In genomic region chr1:27026621-27027574, GRCh38 we compare ENCODE assay signal across 10 cellular contexts. TPM values are rescaled to one million over a fixed set of nuclear protein-coding genes. Genes with fewer than 3 reads are reported as not detected.
DNase-seq lines count a peak whose midpoint lies in the region; ATAC-seq and TF ChIP-seq lines count a peak whose summit lies in the region.
"Had no signal": no experiment of that assay in that cellular context is flagged by ENCODE, and none has a peak within 500 bp of the region (broad histone marks: within the 10 kb centered on the region; RNA-seq: fewer than 3 reads in every experiment).

No MANE protein-coding gene starts in this region.

- H3K27me3 ChIP-seq in GM23338 (ENCODE audit: insufficient read depth) (no peaks in the 10 kb centered on the region), NT2/D1 (ENCODE audit: insufficient read depth, insufficient read length) (no peaks in the 10 kb centered on the region), esophagus squamous epithelium (no peaks in the 10 kb centered on the region)

- ATAC-seq in GM23338 (peak; percentile 78), sciatic nerve (peak; percentile 88), HG02870 (IDR thresholded peaks at IDR 0.05; ENCODE audit: unreplicated experiment) (no peak)
- ATAC-seq: stimulated activated effector memory CD8-positive, alpha-beta T cell treated with anti-CD3 and anti-CD28 coated beads, Interleukin-12 subunit alpha, Interleukin-12 subunit beta, amount 100 ng/mL, for 72 hours had no signal

- no TSS peak for BruUV-seq in OCI-LY7 (replicated peaks; lab: Mats Ljungman, UMichigan)

- H3K27me3 Mint-ChIP-seq in GM23338 (ENCODE audit: insufficient read depth, low read depth, poor library complexity), result peaks cover 23% of the 10 kb centered on the region

- TF ChIP-seq CTCF in GM23338 (conservative IDR thresholded peaks at IDR 0.05; ENCODE audit: low read depth in 2 of 2) (no peak), esophagus squamous epithelium (IDR thresholded peaks at IDR 0.05) (no peak), OCI-LY7 (conservative IDR thresholded peaks at IDR 0.05; ENCODE audit: low read length) (no peak)

- H3K9me2 ChIP-seq in GM23338 (ENCODE audit: insufficient read depth), result no peaks in the 10 kb centered on the region
- H3K9me2 ChIP-seq in OCI-LY7 (ENCODE audit: insufficient read depth, low read length), result no peaks in the 10 kb centered on the region

- no peak for TF ChIP-seq POLR2A in esophagus squamous epithelium (IDR thresholded peaks at IDR 0.05)

- H3K27ac Mint-ChIP-seq in GM23338, result peak overlapping the region; percentile 19; the same call in 1 of the 2 replicates
- H3K27ac Mint-ChIP-seq: stimulated activated effector memory CD8-positive, alpha-beta T cell treated with anti-CD3 and anti-CD28 coated beads, Interleukin-12 subunit alpha, Interleukin-12 subunit beta, amount 100 ng/mL, for 72 hours had no signal

- no peaks in the 10 kb centered on the region for H3K36me3 Mint-ChIP-seq in GM23338 (ENCODE audit: low read depth)
- H3K36me3 Mint-ChIP-seq: stimulated activated effector memory CD8-positive, alpha-beta T cell treated with anti-CD3 and anti-CD28 coated beads, Interleukin-12 subunit alpha, Interleukin-12 subunit beta, amount 100 ng/mL, for 72 hours had no signal

- DNase-seq in GM23338 (ENCODE audit: low spot score) (peak; percentile 94), NT2/D1 (ENCODE audit: low read depth, low spot score) (peak; percentile 83), esophagus squamous epithelium (lab: John Stamatoyannopoulos, UW) (no peak), sciatic nerve (ENCODE audit: low spot score) (peak; percentile 76), OCI-LY7 (ENCODE audit: low spot score) (no peak), RKO (ENCODE audit: low spot score) (no peak)
- no peak for DNase-seq in activated CD4-positive, CD25-positive, alpha-beta regulatory T cell treated with anti-CD3 and anti-CD28 coated beads, Interleukin-2, amount 50 U/mL, for 72 hours
- DNase-seq: NCI-H1092 had no signal

- WGBS in esophagus squamous epithelium, 2 donors, result 31 to 43% methylated on average over 19 of the region's 19 CpGs

- H3K36me3 ChIP-seq in GM23338 (ENCODE audit: insufficient read depth) (no peaks in the 10 kb centered on the region), NT2/D1 (ENCODE audit: insufficient read depth, insufficient read length, low read length) (no peaks in the 10 kb centered on the region), esophagus squamous epithelium (no peaks in the 10 kb centered on the region), OCI-LY7 (ENCODE audit: insufficient read depth, low read length) (no peaks in the 10 kb centered on the region)

- CTCF ChIA-PET in OCI-LY7 (lab: Charles Lee; ENCODE audit: unreplicated experiment), result no interaction called here

- H3K79me2 ChIP-seq in GM23338 (replicated peaks; ENCODE audit: insufficient read depth), result no peaks in the 10 kb centered on the region
- H3K79me2 ChIP-seq in OCI-LY7 (ENCODE audit: insufficient read depth, low read depth, low read length), result no peaks in the 10 kb centered on the region

- peaks cover 21% of the 10 kb centered on the region for H3K4me1 Mint-ChIP-seq in GM23338

- H3K4me3 ChIP-seq in GM23338 (no peak overlapping the region), NT2/D1 (ENCODE audit: insufficient read length, low read depth) (no peak overlapping the region), esophagus squamous epithelium (no peak overlapping the region), OCI-LY7 (ENCODE audit: low read depth, low read length, poor library complexity, severe bottlenecking) (no peak overlapping the region)

- POLR2A ChIA-PET in OCI-LY7 (lab: Charles Lee), result interaction anchor here (0.5 kb wide), 1 partner anchor 159 kb away, joined by 3 read pairs; no protein-coding TSS in a partner anchor

- H2AFZ ChIP-seq in GM23338 (peak overlapping the region; percentile 84), OCI-LY7 (ENCODE audit: low read length) (no peak overlapping the region)

- peak overlapping the region; percentile 17; the same call in 2 of the 3 replicates for H3K4me3 Mint-ChIP-seq in GM23338
- H3K4me3 Mint-ChIP-seq: stimulated activated effector memory CD8-positive, alpha-beta T cell treated with anti-CD3 and anti-CD28 coated beads, Interleukin-12 subunit alpha, Interleukin-12 subunit beta, amount 100 ng/mL, for 72 hours had no signal

- peaks cover 14% of the 10 kb centered on the region for H3K4me1 ChIP-seq in GM23338 (ENCODE audit: insufficient read depth)
- H3K4me1 ChIP-seq in NT2/D1 (ENCODE audit: insufficient read depth, insufficient read length), result peaks cover 4% of the 10 kb centered on the region
- peaks cover 7 to 42% (median 18%) of the 10 kb centered on the region in 3 donors for H3K4me1 ChIP-seq in esophagus squamous epithelium
- H3K4me1 ChIP-seq in OCI-LY7 (ENCODE audit: insufficient read depth, low read length, poor library complexity, severe bottlenecking), result no peaks in the 10 kb centered on the region

- H3K4me2 ChIP-seq in GM23338 (peak overlapping the region; percentile 55), OCI-LY7 (ENCODE audit: low read length) (no peak overlapping the region)

- peak overlapping the region; percentile 34 for H3K9ac ChIP-seq in NT2/D1 (ENCODE audit: insufficient read length, low read depth)

- intact Hi-C loops in esophagus squamous epithelium (cut with DNase I) (no loop called here), sciatic nerve (cut with DNase I) (no loop called here), OCI-LY7 (cut with micrococcal nuclease; ENCODE audit: unreplicated experiment) (no loop called here)

- H3K9me3 ChIP-seq in NT2/D1 (ENCODE audit: insufficient read depth, low read length) (no peaks in the 10 kb centered on the region), esophagus squamous epithelium (no peaks in the 10 kb centered on the region), OCI-LY7 (ENCODE audit: low read length) (no peaks in the 10 kb centered on the region)

- no peaks in the 10 kb centered on the region for H3K9me3 Mint-ChIP-seq in GM23338
- H3K9me3 Mint-ChIP-seq: stimulated activated effector memory CD8-positive, alpha-beta T cell treated with anti-CD3 and anti-CD28 coated beads, Interleukin-12 subunit alpha, Interleukin-12 subunit beta, amount 100 ng/mL, for 72 hours had no signal

- peaks cover 10% of the 10 kb centered on the region; the same call in 1 of the 2 replicates for H3F3A ChIP-seq in GM23338 (replicated peaks; ENCODE audit: low read depth)

- no peaks in the 10 kb centered on the region for H4K20me1 ChIP-seq in GM23338 (replicated peaks; ENCODE audit: insufficient read depth)
- H4K20me1 ChIP-seq in OCI-LY7 (ENCODE audit: insufficient read depth, low read length), result no peaks in the 10 kb centered on the region

- H3K27ac ChIP-seq in GM23338 (ENCODE audit: low read depth) (peak overlapping the region; percentile 47), esophagus squamous epithelium (peak overlapping the region; percentile 72 to 87 (median 80)), OCI-LY7 (ENCODE audit: low read depth, low read length, poor library complexity, severe bottlenecking) (no peak overlapping the region)

TF ChIP-seq in GM23338, 12 proteins besides CTCF, POLR2A, EP300 and RAD21:
- TF ChIP-seq EZH2 (IDR thresholded peaks at IDR 0.05; ENCODE audit: low read depth, unreplicated experiment) (no peak), POLR2AphosphoS5 (IDR thresholded peaks at IDR 0.05; ENCODE audit: low read depth) (peak; percentile 40)
TF ChIP-seq in GM23338: peak in this region for 1.

RNA-seq across cellular contexts. Expression of gene TENT5B, which starts 14.2 kb away (rescaled TPM):
- total RNA-seq in GM23338 (2014; rRNA removed; shearing (Covaris generic)), result 160 and 170 TPM in 2 replicates
- polyA plus RNA-seq in GM23338 (2016; fragmentation: Nextera tagmentation; extraction: Ambion mirVana), result 69.1 and 78.0 TPM in 2 replicates
- total RNA-seq in esophagus squamous epithelium (100 to 1,000 TPM in 3 of 4 donors, 10 to 100 TPM in 1; 76.9 to 263 (median 112) TPM), sciatic nerve (2.3 TPM), OCI-LY7 (2022) (not detected in 2 replicates)
- not detected in 2 replicates for total RNA-seq in OCI-LY7 (2014; rRNA removed; shearing (Covaris generic))

RNA-seq across cellular contexts. Expression of gene TRNP1, which starts 33.4 kb away (rescaled TPM):
- 54.3 and 69.3 TPM in 2 replicates for total RNA-seq in GM23338 (2014; rRNA removed; shearing (Covaris generic))
- polyA plus RNA-seq in GM23338 (2016; fragmentation: Nextera tagmentation; extraction: Ambion mirVana), result 21.2 and 29.4 TPM in 2 replicates
- total RNA-seq in esophagus squamous epithelium (100 to 1,000 TPM in 1 of 4 donors, 10 to 100 TPM in 3; 26.9 to 208 (median 64.5) TPM), sciatic nerve (22.7 TPM), OCI-LY7 (2022) (not detected in 2 replicates)
- 0.13 and 0.19 TPM in 2 replicates for total RNA-seq in OCI-LY7 (2014; rRNA removed; shearing (Covaris generic))

Comparison
In these comparisons a context has a peak if more than half of its experiments do, and no peak if none do; other contexts are left out.
1. DNase-seq: peak in GM23338 (single experiment), NT2/D1 (single experiment) and sciatic nerve (single experiment); none in esophagus squamous epithelium (single experiment), OCI-LY7 (single experiment), activated CD4-positive, CD25-positive, alpha-beta regulatory T cell treated with anti-CD3 and anti-CD28 coated beads, Interleukin-2, amount 50 U/mL, for 72 hours (single experiment) and RKO (single experiment).
2. RNA of gene TENT5B, which starts 14.2 kb away (total RNA-seq): 160 to 170 TPM in GM23338 and 76.9 to 263 TPM in esophagus squamous epithelium; 2.3 TPM in sciatic nerve (single experiment) and not detected in OCI-LY7; every median in the first group is over 10 times any median in the second.
3. RNA of gene TRNP1, which starts 33.4 kb away (total RNA-seq): 26.9 to 208 TPM in esophagus squamous epithelium, 54.3 to 69.3 TPM in GM23338 and 22.7 TPM in sciatic nerve (single experiment); 0.13 to 0.19 TPM in OCI-LY7; every median in the first group is over 10 times any median in the second.